ENCODE assay signal across 8 cellular contexts in genomic region chr16:11420895-11421294, GRCh38.
"Had no signal": no experiment of that assay in that cellular context is flagged by ENCODE, and none has a peak within 500 bp of the region (broad histone marks: within the 10 kb centered on the region; RNA-seq: fewer than 3 reads in every experiment).

No MANE protein-coding gene starts in this region.

- DNase-seq: GM23248, GOT3, H7, KG1 had no signal

- FAIRE-seq: HTR-8/SVneo had no signal

- H3K4me1 Mint-ChIP-seq: IgD-negative memory B cell had no signal

- ATAC-seq: HCT116 had no signal

- H3K36me3 ChIP-seq: HAP-1 had no signal

- H3K4me1 ChIP-seq: HAP-1 had no signal

- H3K9ac ChIP-seq: GM23248 had no signal

- H2AFZ ChIP-seq: GM23248 had no signal

- H3K36me3 Mint-ChIP-seq: IgD-negative memory B cell had no signal

- H3K27ac ChIP-seq: GM23248 had no signal

- H3K9me3 ChIP-seq: HAP-1 had no signal

- H3K4me3 ChIP-seq: GM23248, HAP-1 had no signal

- H3K4me3 Mint-ChIP-seq: IgD-negative memory B cell had no signal
